Comparison of ENCODE assay signal across 3 cellular contexts in genomic region chr20:62067547-62068260, GRCh38.
TF ChIP-seq lines count a peak whose summit lies in the region.

No MANE protein-coding gene starts in this region.

TF ChIP-seq in SK-N-SH, 30 proteins besides CTCF, POLR2A, EP300 and RAD21:
- no peak for TF ChIP-seq CHD2 (IDR thresholded peaks at IDR 0.05; ENCODE audit: low read length, partially characterized antibody)
- no peak for TF ChIP-seq NRF1 (IDR thresholded peaks at IDR 0.05; ENCODE audit: low read depth, low read length)
- no peak for TF ChIP-seq USF2 (IDR thresholded peaks at IDR 0.05; ENCODE audit: borderline replicate concordance, low read depth, low read length)
- TF ChIP-seq RXRA (IDR thresholded peaks at IDR 0.05; ENCODE audit: borderline replicate concordance, low read depth), result no peak
- TF ChIP-seq FOSL2 (IDR thresholded peaks at IDR 0.05; ENCODE audit: borderline replicate concordance, low read depth), result no peak
- TF ChIP-seq GABPA (IDR thresholded peaks at IDR 0.05; ENCODE audit: low read depth), result no peak
- TF ChIP-seq TAF1 (IDR thresholded peaks at IDR 0.05; ENCODE audit: borderline replicate concordance, low read depth, low read length), result no peak
- TF ChIP-seq TEAD4 (IDR thresholded peaks at IDR 0.05; ENCODE audit: borderline replicate concordance, insufficient read depth), result no peak
- no peak for TF ChIP-seq GATA2 (CRISPR knock-in tag; IDR thresholded peaks at IDR 0.05)
- TF ChIP-seq POLR2AphosphoS5 (IDR thresholded peaks at IDR 0.05; ENCODE audit: low read depth, low read length), result no peak
- no peak for TF ChIP-seq JUND (IDR thresholded peaks at IDR 0.05)
- no peak for TF ChIP-seq YY1 (IDR thresholded peaks at IDR 0.05; ENCODE audit: low read depth)
- no peak for TF ChIP-seq FOXM1 (IDR thresholded peaks at IDR 0.05; ENCODE audit: low read depth)
- TF ChIP-seq, protein P1, sequence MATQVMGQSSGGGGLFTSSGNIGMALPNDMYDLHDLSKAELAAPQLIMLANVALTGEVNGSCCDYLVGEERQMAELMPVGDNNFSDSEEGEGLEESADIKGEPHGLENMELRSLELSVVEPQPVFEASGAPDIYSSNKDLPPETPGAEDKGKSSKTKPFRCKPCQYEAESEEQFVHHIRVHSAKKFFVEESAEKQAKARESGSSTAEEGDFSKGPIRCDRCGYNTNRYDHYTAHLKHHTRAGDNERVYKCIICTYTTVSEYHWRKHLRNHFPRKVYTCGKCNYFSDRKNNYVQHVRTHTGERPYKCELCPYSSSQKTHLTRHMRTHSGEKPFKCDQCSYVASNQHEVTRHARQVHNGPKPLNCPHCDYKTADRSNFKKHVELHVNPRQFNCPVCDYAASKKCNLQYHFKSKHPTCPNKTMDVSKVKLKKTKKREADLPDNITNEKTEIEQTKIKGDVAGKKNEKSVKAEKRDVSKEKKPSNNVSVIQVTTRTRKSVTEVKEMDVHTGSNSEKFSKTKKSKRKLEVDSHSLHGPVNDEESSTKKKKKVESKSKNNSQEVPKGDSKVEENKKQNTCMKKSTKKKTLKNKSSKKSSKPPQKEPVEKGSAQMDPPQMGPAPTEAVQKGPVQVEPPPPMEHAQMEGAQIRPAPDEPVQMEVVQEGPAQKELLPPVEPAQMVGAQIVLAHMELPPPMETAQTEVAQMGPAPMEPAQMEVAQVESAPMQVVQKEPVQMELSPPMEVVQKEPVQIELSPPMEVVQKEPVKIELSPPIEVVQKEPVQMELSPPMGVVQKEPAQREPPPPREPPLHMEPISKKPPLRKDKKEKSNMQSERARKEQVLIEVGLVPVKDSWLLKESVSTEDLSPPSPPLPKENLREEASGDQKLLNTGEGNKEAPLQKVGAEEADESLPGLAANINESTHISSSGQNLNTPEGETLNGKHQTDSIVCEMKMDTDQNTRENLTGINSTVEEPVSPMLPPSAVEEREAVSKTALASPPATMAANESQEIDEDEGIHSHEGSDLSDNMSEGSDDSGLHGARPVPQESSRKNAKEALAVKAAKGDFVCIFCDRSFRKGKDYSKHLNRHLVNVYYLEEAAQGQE (IDR thresholded peaks at IDR 0.05; ENCODE audit: low read depth, low read length), result no peak

TF ChIP-seq in SK-N-SH treated with all-trans-retinoic acid at 6 μM for 48 hours, 23 proteins besides CTCF, POLR2A, EP300 and RAD21:
- TF ChIP-seq CSDC2 (CRISPR knock-in tag; IDR thresholded peaks at IDR 0.05) (no peak), GLIS3 (CRISPR knock-in tag; IDR thresholded peaks at IDR 0.05) (no peak), ZNF70 (CRISPR knock-in tag; IDR thresholded peaks at IDR 0.05) (no peak), ZC3H10 (CRISPR knock-in tag; IDR thresholded peaks at IDR 0.05) (no peak)
TF ChIP-seq in SK-N-SH treated with all-trans-retinoic acid at 6 μM for 48 hours: peak in this region for 0.

TF ChIP-seq in H1, 55 proteins besides CTCF, POLR2A, EP300 and RAD21:
- TF ChIP-seq MAFK (IDR thresholded peaks at IDR 0.05; ENCODE audit: low read depth, low read length), result no peak
- no peak for TF ChIP-seq NANOG (IDR thresholded peaks at IDR 0.05; ENCODE audit: insufficient read depth, low read depth, low read length, poor library complexity, severe bottlenecking)
- TF ChIP-seq E2F6 (IDR thresholded peaks at IDR 0.05), result no peak
- TF ChIP-seq RNF2 (IDR thresholded peaks at IDR 0.05; ENCODE audit: borderline replicate concordance, low read depth, low read length, missing control alignments, poor library complexity, severe bottlenecking), result no peak
TF ChIP-seq in H1: peak in this region for 0.
